33 cellular contexts compared by ENCODE assay signal in the genomic region with DNA sequence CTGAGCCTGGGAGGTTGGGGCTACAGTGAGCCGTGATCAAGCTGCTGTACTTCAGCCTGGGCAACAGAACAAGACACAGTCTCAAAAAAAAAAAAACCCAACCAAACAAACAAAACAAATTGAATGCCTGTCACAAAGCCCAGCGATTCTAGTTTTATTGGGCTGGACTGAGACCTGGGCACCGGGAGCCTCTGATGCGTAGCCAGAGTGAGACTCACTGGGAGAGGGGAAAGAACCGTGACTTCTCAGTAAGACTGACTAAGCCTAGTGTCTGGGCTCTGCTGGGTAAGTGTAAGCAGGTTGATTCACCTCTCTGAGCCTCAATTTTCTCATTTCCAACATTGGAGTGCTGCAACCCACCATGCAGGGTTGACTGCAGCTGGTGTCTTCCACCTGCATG. TPM values are rescaled to one million over a fixed set of nuclear protein-coding genes. Genes with fewer than 3 reads are reported as not detected.
DNase-seq lines count a peak whose midpoint lies in the region; ATAC-seq, FAIRE-seq and TF ChIP-seq lines count a peak whose summit lies in the region.
"Had no signal": no experiment of that assay in that cellular context is flagged by ENCODE, and none has a peak within 500 bp of the region (broad histone marks: within the 10 kb centered on the region; RNA-seq: fewer than 3 reads in every experiment).

No MANE protein-coding gene starts in this region.

- H3K27ac Mint-ChIP-seq in activated T-cell treated with anti-CD3 and anti-CD28 coated beads, Interleukin-2, amount 50 U/mL, for 72 hours: no peak overlapping the region
- H3K27ac Mint-ChIP-seq in activated T-cell treated with anti-CD3 and anti-CD28 coated beads, Interleukin-2, amount 50 U/mL, for 24 hours: no peak overlapping the region
- H3K27ac Mint-ChIP-seq: CD4-positive, alpha-beta T cell had no signal

- no peaks in the 10 kb centered on the region for H3K27me3 ChIP-seq in prostate gland (replicated peaks; ENCODE audit: insufficient read depth)
- H3K27me3 ChIP-seq: BLaER1 had no signal

- DNase-seq in activated T-cell treated with anti-CD3 and anti-CD28 coated beads, Interleukin-2, amount 50 U/mL, for 72 hours: peak in 1 of 2 donors; percentile 5
- no peak for DNase-seq in activated T-cell treated with anti-CD3 and anti-CD28 coated beads, Interleukin-2, amount 50 U/mL, for 24 hours
- DNase-seq in prostate gland (ENCODE audit: low spot score) (peak; percentile 50), kidney (no peak), NCI-H345 (lab: John Stamatoyannopoulos, UW) (no peak)
- no peak for DNase-seq in stimulated activated naive CD4-positive, alpha-beta T cell treated with Interleukin-2 at 50 U/mL for 16 hours (lab: John Stamatoyannopoulos, UW)
- DNase-seq: CD4-positive, alpha-beta T cell; DMS53; GM23248; H7; Kasumi-1; MV-4-11; NCI-H1105 treated with DMSO at 0.1 percent for 48 hours; NCI-H146; NCI-H1930; NCI-H2107; NCI-H446 treated with DMSO at 0.1 percent for 48 hours; NCI-H82; NK-92 treated with Interleukin-12 subunit alpha and Interleukin-12 subunit beta, amount 100 ng/mL, for 24 hours; PC-3; SJCRH30 had no signal

- intact Hi-C loops in prostate gland (cut with DNase I) (no loop called here), kidney (cut with DNase I) (no loop called here)

- H3K4me3 ChIP-seq in prostate gland (no peak overlapping the region), kidney (ENCODE audit: low read length in 2 of 2) (no peak overlapping the region)
- H3K4me3 ChIP-seq: BLaER1, GM23248, K562, SJCRH30 had no signal

- peak; percentile 79 to 89 for ATAC-seq in activated T-cell treated with anti-CD3 and anti-CD28 coated beads, Interleukin-2, amount 50 U/mL, for 72 hours (replicated peaks in 1 of 2)
- ATAC-seq: K562, PC-3, Right ventricle myocardium inferior had no signal

- H3K36me3 ChIP-seq in prostate gland (no peaks in the 10 kb centered on the region), kidney (ENCODE audit: control insufficient read depth in 1 of 2, insufficient read depth in 2 of 2, low read length in 2 of 2) (no peaks in the 10 kb centered on the region)
- H3K36me3 ChIP-seq: BLaER1, SJCRH30 had no signal

- H3K4me1 Mint-ChIP-seq in activated T-cell treated with anti-CD3 and anti-CD28 coated beads, Interleukin-2, amount 50 U/mL, for 72 hours (ENCODE audit: low read depth): no peaks in the 10 kb centered on the region
- H3K4me1 Mint-ChIP-seq in activated T-cell treated with anti-CD3 and anti-CD28 coated beads, Interleukin-2, amount 50 U/mL, for 24 hours (ENCODE audit: low read depth): no peaks in the 10 kb centered on the region

- H3K9me3 ChIP-seq in prostate gland (no peaks in the 10 kb centered on the region), kidney (ENCODE audit: control insufficient read depth in 1 of 2, low read length in 2 of 2) (no peaks in the 10 kb centered on the region)
- H3K9me3 ChIP-seq: BLaER1, SJCRH30 had no signal

- peaks cover 22% of the 10 kb centered on the region for H3K27me3 Mint-ChIP-seq in activated T-cell treated with anti-CD3 and anti-CD28 coated beads, Interleukin-2, amount 50 U/mL, for 72 hours (ENCODE audit: low read depth)
- H3K27me3 Mint-ChIP-seq in activated T-cell treated with anti-CD3 and anti-CD28 coated beads, Interleukin-2, amount 50 U/mL, for 24 hours: peaks cover 14% of the 10 kb centered on the region

- H3K4me3 Mint-ChIP-seq in activated T-cell treated with anti-CD3 and anti-CD28 coated beads, Interleukin-2, amount 50 U/mL, for 72 hours: no peak overlapping the region
- H3K4me3 Mint-ChIP-seq in activated T-cell treated with anti-CD3 and anti-CD28 coated beads, Interleukin-2, amount 50 U/mL, for 24 hours: no peak overlapping the region
- H3K4me3 Mint-ChIP-seq: CD4-positive, alpha-beta T cell had no signal

- peaks cover 0 to 5% of the 10 kb centered on the region in 2 donors for H3K9me3 Mint-ChIP-seq in activated T-cell treated with anti-CD3 and anti-CD28 coated beads, Interleukin-2, amount 50 U/mL, for 72 hours
- H3K9me3 Mint-ChIP-seq in activated T-cell treated with anti-CD3 and anti-CD28 coated beads, Interleukin-2, amount 50 U/mL, for 24 hours: no peaks in the 10 kb centered on the region
- H3K9me3 Mint-ChIP-seq: CD4-positive, alpha-beta T cell had no signal

- no peak for FAIRE-seq in kidney (lab: Jason Lieb, UNC)
- FAIRE-seq: A204.1, GM18507, K562 had no signal

- H3K9ac ChIP-seq in kidney (ENCODE audit: low read length in 2 of 2): no peak overlapping the region
- H3K9ac ChIP-seq: BLaER1, GM23248 had no signal

- no peaks in the 10 kb centered on the region for H3K36me3 Mint-ChIP-seq in activated T-cell treated with anti-CD3 and anti-CD28 coated beads, Interleukin-2, amount 50 U/mL, for 72 hours (ENCODE audit: insufficient read depth in 2 of 2)
- no peaks in the 10 kb centered on the region for H3K36me3 Mint-ChIP-seq in activated T-cell treated with anti-CD3 and anti-CD28 coated beads, Interleukin-2, amount 50 U/mL, for 24 hours (ENCODE audit: low read depth)

- 53% methylated on average over 5 of the region's 5 CpGs for WGBS in prostate gland

- no peaks in the 10 kb centered on the region for H3K4me1 ChIP-seq in prostate gland (replicated peaks)
- H3K4me1 ChIP-seq in kidney (ENCODE audit: control insufficient read depth in 1 of 2, insufficient read depth in 1 of 2, low read depth in 1 of 2, low read length in 2 of 2): no peaks in the 10 kb centered on the region
- H3K4me1 ChIP-seq: BLaER1, SJCRH30 had no signal

- H3K27ac ChIP-seq in VCaP (peak overlapping the region; percentile 73), prostate gland (no peak overlapping the region), kidney (ENCODE audit: low read depth in 2 of 2, low read length in 2 of 2) (no peak overlapping the region)
- H3K27ac ChIP-seq: BLaER1, GM23248, SJCRH30 had no signal

- no peak for TF ChIP-seq POLR2A in prostate gland (IDR thresholded peaks at IDR 0.05)

- TF ChIP-seq CTCF in VCaP (conservative IDR thresholded peaks at IDR 0.05): no peak
- no peak for TF ChIP-seq CTCF in prostate gland (IDR thresholded peaks at IDR 0.05)
- TF ChIP-seq CTCF in kidney (IDR thresholded peaks at IDR 0.05; ENCODE audit: borderline replicate concordance, extremely low read depth, insufficient read depth): no peak

RNA-seq across cellular contexts. Expression of a gene that starts 10.1 kb away (rescaled TPM):
- not detected for total RNA-seq in activated T-cell treated with anti-CD3 and anti-CD28 coated beads, Interleukin-2, amount 50 U/mL, for 72 hours
- not detected for total RNA-seq in prostate gland
- total RNA-seq in kidney: not detected
- not detected for polyA plus RNA-seq in kidney (ENCODE audit: insufficient read depth, low read depth, low replicate concordance)
- total RNA-seq: CD4-positive, alpha-beta T cell; Daoy; G401; H7; HT1080; K562; MCF 10A; PC-3; RPMI7951; SJCRH30 had no signal
- polyA plus RNA-seq: AG04450, K562 had no signal
